In the genomic region with DNA sequence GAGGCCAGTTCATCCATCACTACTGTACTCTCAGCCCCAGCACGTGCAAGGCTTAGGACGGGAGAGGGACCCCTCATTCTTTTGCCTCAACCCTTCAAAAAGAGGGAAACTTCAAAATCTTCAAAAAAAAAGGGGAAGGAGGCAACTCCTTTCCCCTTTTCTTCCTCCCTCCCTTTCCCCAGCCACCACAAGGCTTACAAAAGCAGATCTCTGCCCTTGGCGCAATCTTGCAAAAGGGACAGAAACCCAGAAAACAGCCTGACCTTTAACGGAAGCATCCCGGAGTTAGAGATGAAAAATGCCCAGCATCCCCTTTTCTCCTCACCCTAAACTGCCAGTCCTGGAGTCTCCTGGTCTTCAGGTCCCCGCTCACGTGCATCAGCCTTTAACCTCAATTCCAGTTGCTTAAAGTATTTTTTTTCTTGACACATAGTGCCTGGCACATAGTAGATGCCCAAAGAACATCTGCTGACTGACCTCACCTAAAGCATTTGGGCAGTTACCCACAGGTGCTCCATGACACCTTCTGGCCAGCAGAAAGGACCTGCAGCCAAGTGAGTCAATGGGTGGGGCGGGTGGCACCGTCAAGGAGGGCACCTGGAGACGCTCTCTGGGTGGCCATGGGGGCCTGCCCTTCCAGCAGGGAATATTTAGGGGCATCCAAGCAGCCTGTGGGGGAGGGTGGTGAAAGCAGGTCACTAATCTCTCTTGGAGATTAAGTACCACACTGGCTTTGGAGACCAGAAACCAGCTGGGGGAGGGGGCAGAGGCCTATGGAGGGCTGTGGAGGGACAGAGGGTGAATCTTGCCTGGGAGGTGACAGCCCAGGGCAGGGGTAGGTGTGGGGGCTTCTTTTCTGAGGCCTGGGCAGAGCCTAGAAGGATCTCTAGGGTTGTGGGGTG, we compare ENCODE assay signal across 18 cellular contexts. TPM values are rescaled to one million over a fixed set of nuclear protein-coding genes. Genes with fewer than 3 reads are reported as not detected.
A peak's percentile ranks its signal among the peaks of the same experiment; 100 is the strongest.
DNase-seq lines count a peak whose midpoint lies in the region; ATAC-seq, FAIRE-seq and TF ChIP-seq lines count a peak whose summit lies in the region.
"Had no signal": no experiment of that assay in that cellular context is flagged by ENCODE, and none has a peak within 500 bp of the region (broad histone marks: within the 10 kb centered on the region; RNA-seq: fewer than 3 reads in every experiment).

No MANE protein-coding gene starts in this region.

- H3K4me1 ChIP-seq in HEK293 (ENCODE audit: control insufficient read depth, insufficient read depth, low read length) (no peaks in the 10 kb centered on the region), esophagus squamous epithelium (peaks cover 22 to 92% (median 22%) of the 10 kb centered on the region in 3 donors), small intestine (ENCODE audit: control insufficient read depth in 2 of 2, insufficient read depth in 1 of 2, low read depth in 1 of 2, low read length in 1 of 2) (peaks cover 0 to 9% of the 10 kb centered on the region in 2 donors)

- FAIRE-seq in small intestine (lab: Jason Lieb, UNC): no peak

- H3K36me3 ChIP-seq in HEK293 (ENCODE audit: control insufficient read depth in 2 of 2, insufficient read depth in 1 of 2, low read length in 2 of 2) (no peaks in the 10 kb centered on the region), esophagus squamous epithelium (peaks cover 0 to 46% (median 0%) of the 10 kb centered on the region in 3 donors), small intestine (ENCODE audit: control insufficient read depth in 2 of 2, insufficient read depth in 2 of 2, low read length in 2 of 2) (no peaks in the 10 kb centered on the region)

- H3K27me3 ChIP-seq in esophagus squamous epithelium (no peaks in the 10 kb centered on the region), small intestine (ENCODE audit: control insufficient read depth in 2 of 2, insufficient read depth in 2 of 2, low read length in 2 of 2) (no peaks in the 10 kb centered on the region)

- no peak for ATAC-seq in left colon
- ATAC-seq: esophagus mucosa, sciatic nerve, T-cell had no signal

- no peak overlapping the region for H3K4me3 ChIP-seq in HEK293 (ENCODE audit: low read depth, low read length)
- no peak overlapping the region for H3K4me3 ChIP-seq in esophagus squamous epithelium
- H3K4me3 ChIP-seq in small intestine (ENCODE audit: low read depth in 1 of 2, low read length in 2 of 2): no peak overlapping the region

- H3K36me3 Mint-ChIP-seq in osteocyte (ENCODE audit: unreplicated experiment): no peaks in the 10 kb centered on the region

- TF ChIP-seq CTCF in HEK293 (tag by site-specific recombination; IDR thresholded peaks at IDR 0.05) (no peak), esophagus squamous epithelium (IDR thresholded peaks at IDR 0.05) (peak in 1 of 6 experiments; percentile 7), osteocyte (IDR thresholded peaks at IDR 0.05) (no peak)

- no peaks in the 10 kb centered on the region for H3K4me1 Mint-ChIP-seq in osteocyte (ENCODE audit: unreplicated experiment)

- H3K27ac Mint-ChIP-seq in osteocyte (ENCODE audit: unreplicated experiment): no peak overlapping the region
- H3K27ac Mint-ChIP-seq: T-cell had no signal

- DNase-seq in NOMO-1 treated with dmso at 0.1 percent for 144 hours (lab: John Stamatoyannopoulos, UW; ENCODE audit: unreplicated experiment): peak; percentile 28
- DNase-seq in esophagus squamous epithelium (lab: John Stamatoyannopoulos, UW): no peak
- DNase-seq in small intestine: no peak
- DNase-seq in left colon: no peak
- no peak for DNase-seq in NCI-H146 treated with DMSO at 0.1 percent for 48 hours (lab: John Stamatoyannopoulos, UW; ENCODE audit: unreplicated experiment)
- DNase-seq in osteocyte (ENCODE audit: extremely low spot score, unreplicated experiment): no peak
- DNase-seq: activated CD4-positive, CD25-positive, alpha-beta regulatory T cell treated with anti-CD3 and anti-CD28 coated beads, Interleukin-2, amount 50 U/mL, for 72 hours; activated gamma-delta T cell treated with Interleukin-2 at 50 U/mL for 16 hours; glutamatergic neuron; H7; immature natural killer cell; NCI-H2081; NCI-H524 treated with DMSO at 0.1 percent for 48 hours; substantia nigra; T-cell had no signal

- H3K27me3 Mint-ChIP-seq in osteocyte (ENCODE audit: unreplicated experiment): no peaks in the 10 kb centered on the region

- H3K4me3 Mint-ChIP-seq in osteocyte (ENCODE audit: unreplicated experiment): no peak overlapping the region
- H3K4me3 Mint-ChIP-seq: immature natural killer cell, T-cell had no signal

- WGBS in esophagus squamous epithelium, 2 donors: 57 to 81% methylated on average over 7 to 8 of the region's 10 CpGs
- WGBS in small intestine, 3 donors: 31 to 59% (median 42%) methylated on average over 10 of the region's 10 CpGs

- CTCF ChIA-PET in HEK293 (lab: Yijun Ruan, JAX): no interaction called here

- H3K27ac ChIP-seq in HEK293 (ENCODE audit: extremely low read depth, low read depth, low read length) (no peak overlapping the region), esophagus squamous epithelium (peak overlapping the region in 3 of 4 donors; percentile 74 to 84 (median 81)), small intestine (ENCODE audit: low read depth in 1 of 2, low read length in 1 of 2) (peak overlapping the region; percentile 47 to 69)

- POLR2A ChIA-PET in HEK293 (lab: Yijun Ruan, JAX): no interaction called here

- no peaks in the 10 kb centered on the region for H3K9me3 Mint-ChIP-seq in osteocyte (ENCODE audit: unreplicated experiment)
- H3K9me3 Mint-ChIP-seq: immature natural killer cell, T-cell had no signal

- intact Hi-C loops in esophagus squamous epithelium (cut with DNase I): no loop called here
- intact Hi-C loops in left colon (cut with DNase I, micrococcal nuclease): no loop called here

- TF ChIP-seq POLR2A in esophagus squamous epithelium (IDR thresholded peaks at IDR 0.05): no peak

- H3K9me3 ChIP-seq in HEK293 (ENCODE audit: control insufficient read depth, insufficient read depth, low read depth, low read length): no peaks in the 10 kb centered on the region
- no peaks in the 10 kb centered on the region for H3K9me3 ChIP-seq in esophagus squamous epithelium
- H3K9me3 ChIP-seq in small intestine (ENCODE audit: control insufficient read depth, low read depth): no peaks in the 10 kb centered on the region

TF ChIP-seq in HEK293, 187 proteins besides CTCF, POLR2A, EP300 and RAD21:
- peak; percentile 35; the same call in 1 of the 2 replicates for TF ChIP-seq ZNF664 (tag by site-specific recombination; IDR thresholded peaks at IDR 0.05)
- TF ChIP-seq ZBTB21 (tag by site-specific recombination; IDR thresholded peaks at IDR 0.05): no peak
- no peak for TF ChIP-seq SP2 (tag by site-specific recombination; IDR thresholded peaks at IDR 0.05)
- no peak for TF ChIP-seq KLF1 (tag by site-specific recombination; IDR thresholded peaks at IDR 0.05)
- TF ChIP-seq RBAK (tag by site-specific recombination; IDR thresholded peaks at IDR 0.05): no peak

RNA-seq across cellular contexts. Expression of gene NECTIN1, which starts 16.3 kb away (rescaled TPM):
- total RNA-seq in esophagus squamous epithelium (100 to 1,000 TPM in 2 of 4 donors, 10 to 100 TPM in 2; 72.5 to 163 (median 117) TPM), left colon (10 to 100 TPM; 43.9 to 44.1 TPM), osteocyte (7.2 and 9.5 TPM in 2 replicates)
- polyA plus RNA-seq in small intestine: 10 to 100 TPM in 1 of 3 donors, 1 to 10 TPM in 2; 2.7 to 32.8 (median 3.6) TPM
